ENCODE assay signal across 8 cellular contexts in the genomic region with DNA sequence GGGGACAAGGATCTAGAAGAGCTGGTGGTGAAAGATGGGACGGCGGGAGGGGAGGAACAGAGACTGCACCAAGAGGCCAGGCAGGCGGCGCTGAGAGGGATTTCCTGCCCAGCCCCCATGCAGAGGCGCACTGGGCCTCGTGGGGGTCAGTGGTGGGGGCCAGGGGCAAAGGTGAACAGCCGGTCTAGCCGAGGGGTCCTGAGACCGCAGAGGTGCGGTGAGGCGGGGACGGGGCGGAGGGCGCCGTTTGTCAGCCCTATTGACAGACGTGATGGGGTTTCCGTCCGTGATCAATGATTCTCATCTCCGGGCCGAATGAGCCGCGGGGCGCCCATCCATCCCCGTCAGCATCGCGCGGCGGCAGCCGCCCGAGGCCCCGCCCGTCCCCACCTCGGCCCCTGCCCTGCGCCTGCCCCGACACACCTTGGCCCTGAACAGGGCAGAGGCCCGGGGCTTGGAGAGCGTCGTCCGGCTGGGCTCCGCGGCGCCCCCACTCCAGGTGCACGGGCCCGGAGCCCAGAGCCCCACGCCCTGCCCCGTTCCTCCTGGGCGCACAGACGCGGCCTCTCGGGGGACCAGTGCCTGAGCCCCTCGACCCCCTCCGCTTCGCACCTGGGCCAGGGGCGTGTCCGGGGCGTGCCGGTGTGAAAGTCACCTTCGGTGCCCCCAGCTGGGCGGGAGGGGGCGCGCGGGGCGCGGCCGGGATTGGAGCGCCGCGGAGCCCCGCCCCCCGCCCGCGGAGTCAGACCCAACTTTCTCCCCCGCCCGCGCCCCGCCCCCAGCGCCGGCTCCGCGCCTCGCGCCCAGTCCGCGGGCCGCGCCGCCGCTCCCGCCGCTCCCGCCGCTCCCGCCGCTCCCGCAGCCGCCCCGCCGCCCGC. TPM values are rescaled to one million over a fixed set of nuclear protein-coding genes. Genes with fewer than 3 reads are reported as not detected.
DNase-seq lines count a peak whose midpoint lies in the region; ATAC-seq and TF ChIP-seq lines count a peak whose summit lies in the region.

TSS of gene NXPH4 (plus strand) at position 781 of the 878 bp plus-strand sequence. CDS start 176 bp downstream, outside the sequence.

- H3K27ac Mint-ChIP-seq in CD4-positive, alpha-beta memory T cell: peak within 1 kb of the TSS in 6 of 7 donors; percentile 13 to 86 (median 37)
- H3K27ac Mint-ChIP-seq in T-helper 2 cell treated with Interferon-gamma antibody and Interleukin-4, amounts not matched to agents 5 μg/mL and 100 μg/mL, for 36 hours: peak within 1 kb of the TSS; percentile 53
- peak within 1 kb of the TSS; percentile 97 for H3K27ac Mint-ChIP-seq in type B pancreatic cell

- peak in 2 of 5 donors; percentile 21 to 58 for DNase-seq in CD4-positive, alpha-beta memory T cell
- DNase-seq in T-helper 2 cell treated with Interferon-gamma antibody and Interleukin-4, amounts not matched to agents 5 μg/mL and 100 μg/mL, for 36 hours (ENCODE audit: low spot score): peak; percentile 48
- DNase-seq in cardiac fibroblast (ENCODE audit: low read depth in 2 of 2): no peak
- DNase-seq in type B pancreatic cell (ENCODE audit: extremely low spot score, unreplicated experiment): no peak
- DNase-seq in Kasumi-1 (lab: John Stamatoyannopoulos, UW): no peak

- peak within 1 kb of the TSS; percentile 75 to 92 (median 84) for H3K4me3 Mint-ChIP-seq in CD4-positive, alpha-beta memory T cell
- peak within 1 kb of the TSS; percentile 88 for H3K4me3 Mint-ChIP-seq in T-helper 2 cell treated with Interferon-gamma antibody and Interleukin-4, amounts not matched to agents 5 μg/mL and 100 μg/mL, for 36 hours
- peak within 1 kb of the TSS; percentile 86 for H3K4me3 Mint-ChIP-seq in type B pancreatic cell

- peaks cover 45% of the 10 kb centered on the region for H3K4me1 ChIP-seq in CD4-positive, alpha-beta memory T cell (ENCODE audit: insufficient read depth, low read length)
- peaks cover 26% of the 10 kb centered on the region for H3K4me1 ChIP-seq in mesodermal cell (ENCODE audit: control insufficient read depth, insufficient read depth, low read length, poor library complexity, severe bottlenecking)

- peaks cover 35 to 68% (median 37%) of the 10 kb centered on the region in 4 donors for H3K4me1 Mint-ChIP-seq in CD4-positive, alpha-beta memory T cell
- H3K4me1 Mint-ChIP-seq in T-helper 2 cell treated with Interferon-gamma antibody and Interleukin-4, amounts not matched to agents 5 μg/mL and 100 μg/mL, for 36 hours (ENCODE audit: low read depth): peaks cover 34% of the 10 kb centered on the region
- H3K4me1 Mint-ChIP-seq in type B pancreatic cell (ENCODE audit: unreplicated experiment): peaks cover 57% of the 10 kb centered on the region

- no peaks in the 10 kb centered on the region for H3K9me3 ChIP-seq in CD4-positive, alpha-beta memory T cell (ENCODE audit: control insufficient read depth in 1 of 2, low read length in 2 of 2)
- no peaks in the 10 kb centered on the region for H3K9me3 ChIP-seq in mesodermal cell (ENCODE audit: control insufficient read depth, low read length)

- no peaks in the 10 kb centered on the region for H3K36me3 Mint-ChIP-seq in CD4-positive, alpha-beta memory T cell
- no peaks in the 10 kb centered on the region for H3K36me3 Mint-ChIP-seq in T-helper 2 cell treated with Interferon-gamma antibody and Interleukin-4, amounts not matched to agents 5 μg/mL and 100 μg/mL, for 36 hours (ENCODE audit: low read depth)
- no peaks in the 10 kb centered on the region for H3K36me3 Mint-ChIP-seq in type B pancreatic cell

- peak within 1 kb of the TSS in 1 of 2 donors; percentile 41 for H3K4me3 ChIP-seq in CD4-positive, alpha-beta memory T cell (ENCODE audit: low read length in 2 of 2)
- H3K4me3 ChIP-seq in cardiac fibroblast (replicated peaks in 1 of 2; ENCODE audit: low read depth in 2 of 2, low read length in 2 of 2): peak within 1 kb of the TSS; percentile 35 to 67
- H3K4me3 ChIP-seq in mesodermal cell (ENCODE audit: extremely low read depth, insufficient read depth, low read length, poor library complexity, severe bottlenecking): peak within 1 kb of the TSS; percentile 27

- CTCF ChIA-PET in CD4-positive, alpha-beta memory T cell (lab: Charles Lee; ENCODE audit: partially characterized antibody): interaction anchor here (2.8 to 10.8 kb wide), 3 partner anchors 12 to 48 kb away, joined by 11 to 415 read pairs (median 157); partner anchors contain the start of gene SHMT2

- H3K27me3 Mint-ChIP-seq in CD4-positive, alpha-beta memory T cell: peaks cover 50 to 58% of the 10 kb centered on the region in 2 donors
- peaks cover 67% of the 10 kb centered on the region for H3K27me3 Mint-ChIP-seq in T-helper 2 cell treated with Interferon-gamma antibody and Interleukin-4, amounts not matched to agents 5 μg/mL and 100 μg/mL, for 36 hours (ENCODE audit: low read depth)
- peaks cover 66% of the 10 kb centered on the region for H3K27me3 Mint-ChIP-seq in type B pancreatic cell

- POLR2A ChIA-PET in CD4-positive, alpha-beta memory T cell (lab: Charles Lee; ENCODE audit: partially characterized antibody): interaction anchor here (1.0 to 8.0 kb wide), 2 partner anchors 8 to 25 kb away, joined by 3 to 86 read pairs; no protein-coding TSS in a partner anchor

- H3K36me3 ChIP-seq in CD4-positive, alpha-beta memory T cell (ENCODE audit: insufficient read depth, low read length): no peaks in the 10 kb centered on the region
- peaks cover 21% of the 10 kb centered on the region for H3K36me3 ChIP-seq in mesodermal cell (ENCODE audit: control insufficient read depth, insufficient read depth, low read length)

- TF ChIP-seq CTCF in cardiac fibroblast (IDR thresholded peaks at IDR 0.05; ENCODE audit: low read depth, low read length): no peak
- no peak for TF ChIP-seq CTCF in type B pancreatic cell (conservative IDR thresholded peaks at IDR 0.05)

- H3K9me3 Mint-ChIP-seq in CD4-positive, alpha-beta memory T cell: peaks cover 0 to 2% (median 0%) of the 10 kb centered on the region in 8 donors
- H3K9me3 Mint-ChIP-seq in T-helper 2 cell treated with Interferon-gamma antibody and Interleukin-4, amounts not matched to agents 5 μg/mL and 100 μg/mL, for 36 hours: no peaks in the 10 kb centered on the region
- H3K9me3 Mint-ChIP-seq in type B pancreatic cell: no peaks in the 10 kb centered on the region

- 1% methylated on average over 63 to 70 of the region's 99 CpGs for WGBS in mesodermal cell (ENCODE audit: insufficient coverage in 2 of 2), 2 experiments

- intact Hi-C loops in CD4-positive, alpha-beta memory T cell (cut with micrococcal nuclease): no loop called here

- peaks cover 62% of the 10 kb centered on the region for H3K27me3 ChIP-seq in CD4-positive, alpha-beta memory T cell (ENCODE audit: insufficient read depth, low read length)

- H3K27ac ChIP-seq in CD4-positive, alpha-beta memory T cell (ENCODE audit: low read depth, low read length): no peak within 1 kb of the TSS
- H3K27ac ChIP-seq in mesodermal cell (ENCODE audit: low read depth, low read length, severe bottlenecking): no peak within 1 kb of the TSS

- ATAC-seq in HG02610 (IDR thresholded peaks at IDR 0.05; ENCODE audit: unreplicated experiment) (peak; percentile 3), HG03139 (IDR thresholded peaks at IDR 0.05; ENCODE audit: unreplicated experiment) (no peak)

RNA-seq across cellular contexts. Expression of gene NXPH4, which starts in this region (rescaled TPM):
- not detected for total RNA-seq in CD4-positive, alpha-beta memory T cell
- polyA plus RNA-seq in CD4-positive, alpha-beta memory T cell: not detected
- polyA plus RNA-seq in mesodermal cell (2013, experiment 1 of 2): 1.3 TPM
- polyA plus RNA-seq in mesodermal cell (2013, experiment 2 of 2): 0.91 TPM
- 15.1 and 45.5 TPM in 2 replicates for total RNA-seq in type B pancreatic cell (ENCODE audit: low replicate concordance)

Comparison
In these comparisons a context has a peak if more than half of its experiments do, and no peak if none do; other contexts are left out.
1. RNA of gene NXPH4 (total RNA-seq): 15.1 to 45.5 TPM in type B pancreatic cell; not detected in CD4-positive, alpha-beta memory T cell; every median in the first group is over 10 times any median in the second.
2. H3K27ac Mint-ChIP-seq: peak in every context shown above with its lines; median percentile 97 in type B pancreatic cell; 53 in T-helper 2 cell treated with Interferon-gamma antibody and Interleukin-4, amounts not matched to agents 5 μg/mL and 100 μg/mL, for 36 hours; 37 in CD4-positive, alpha-beta memory T cell.
3. Peak in every context shown above with its lines, with median percentiles within 50 percentile points of each other: H3K4me3 Mint-ChIP-seq.